ENCODE assay signal across 19 cellular contexts in genomic region chr3:188720636-188721035, GRCh38.
DNase-seq lines count a peak whose midpoint lies in the region; ATAC-seq and TF ChIP-seq lines count a peak whose summit lies in the region.
"Had no signal": no experiment of that assay in that cellular context is flagged by ENCODE, and none has a peak within 500 bp of the region (broad histone marks: within the 10 kb centered on the region; RNA-seq: fewer than 3 reads in every experiment).

No MANE protein-coding gene starts in this region.

- CTCF ChIA-PET in RWPE1 (lab: Yijun Ruan, JAX) = no interaction called here

- POLR2A ChIA-PET in RWPE1 (lab: Yijun Ruan, JAX; ENCODE audit: low non-redundant PET) = no interaction called here

- ATAC-seq in activated naive CD4-positive, alpha-beta T cell treated with anti-CD3 and anti-CD28 coated beads, Interleukin-2, amount 50 U/mL, for 72 hours = peak; percentile 70 to 73
- ATAC-seq in stimulated activated naive CD8-positive, alpha-beta T cell treated with anti-CD3 and anti-CD28 coated beads, Interleukin-15, Interleukin-2, amounts not matched to agents 100 U/mL and 50 U/mL, for 24 hours = peak; percentile 91
- ATAC-seq: GM12878, left ventricle myocardium superior, natural killer cell, T-helper 17 cell had no signal

- TF ChIP-seq CTCF in RWPE1 (conservative IDR thresholded peaks at IDR 0.05; ENCODE audit: low read depth) = no peak
- TF ChIP-seq CTCF in fibroblast of pulmonary artery (IDR thresholded peaks at IDR 0.05; ENCODE audit: low read length, missing control alignments) = no peak

- no peak overlapping the region for H3K4me3 ChIP-seq in fibroblast of pulmonary artery (replicated peaks; ENCODE audit: low read depth, low read length)
- H3K4me3 ChIP-seq: GM12878, PC-9 had no signal

- no peak overlapping the region for H3K27ac Mint-ChIP-seq in activated naive CD4-positive, alpha-beta T cell treated with anti-CD3 and anti-CD28 coated beads, Interleukin-2, amount 50 U/mL, for 72 hours
- H3K27ac Mint-ChIP-seq: natural killer cell, T-helper 17 cell had no signal

- peaks cover 4 to 6% of the 10 kb centered on the region in 2 donors for H3K36me3 Mint-ChIP-seq in activated naive CD4-positive, alpha-beta T cell treated with anti-CD3 and anti-CD28 coated beads, Interleukin-2, amount 50 U/mL, for 72 hours
- H3K36me3 Mint-ChIP-seq: natural killer cell had no signal

- H3K27ac ChIP-seq in RWPE1 = no peak overlapping the region
- H3K27ac ChIP-seq: PC-9 had no signal

- H3K9me3 Mint-ChIP-seq in activated naive CD4-positive, alpha-beta T cell treated with anti-CD3 and anti-CD28 coated beads, Interleukin-2, amount 50 U/mL, for 72 hours = no peaks in the 10 kb centered on the region
- H3K9me3 Mint-ChIP-seq: natural killer cell had no signal

- no peak for DNase-seq in activated naive CD4-positive, alpha-beta T cell treated with anti-CD3 and anti-CD28 coated beads, Interleukin-2, amount 50 U/mL, for 72 hours (ENCODE audit: low spot score in 2 of 2)
- DNase-seq in activated naive CD4-positive, alpha-beta T cell treated with Interleukin-2 at 50 U/mL for 16 hours = no peak
- DNase-seq in RWPE1 (ENCODE audit: low spot score) = peak; percentile 26
- peak; percentile 27 for DNase-seq in fibroblast of pulmonary artery (ENCODE audit: low read depth)
- DNase-seq in stimulated activated naive CD8-positive, alpha-beta T cell treated with anti-CD3 and anti-CD28 coated beads, Interleukin-15, Interleukin-2, amounts not matched to agents 100 U/mL and 50 U/mL, for 24 hours = no peak
- DNase-seq in DMS53 treated with DMSO at 0.1 percent for 48 hours (lab: John Stamatoyannopoulos, UW; ENCODE audit: unreplicated experiment) = no peak
- DNase-seq in HPDE6-E6E7 (ENCODE audit: extremely low spot score) = no peak
- DNase-seq in RPMI8226 = no peak
- DNase-seq: activated CD4-positive, alpha-beta T cell treated with anti-CD3 and anti-CD28 coated beads, Interleukin-2, amount 50 U/mL, for 1 hour; activated gamma-delta T cell treated with Interleukin-2 at 50 U/mL for 16 hours; central memory CD4-positive, alpha-beta T cell; hippocampal formation; left ventricle myocardium superior; natural killer cell; NCI-H1105 treated with DMSO at 0.1 percent for 48 hours; PC-9; T-helper 17 cell; trophoblast cell had no signal

Comparison
In these comparisons a context has a peak if more than half of its experiments do, and no peak if none do; other contexts are left out.
1. DNase-seq: peak in RWPE1 (single experiment) and fibroblast of pulmonary artery (single experiment); none in activated naive CD4-positive, alpha-beta T cell treated with anti-CD3 and anti-CD28 coated beads, Interleukin-2, amount 50 U/mL, for 72 hours (0 of 2), activated naive CD4-positive, alpha-beta T cell treated with Interleukin-2 at 50 U/mL for 16 hours (single experiment), stimulated activated naive CD8-positive, alpha-beta T cell treated with anti-CD3 and anti-CD28 coated beads, Interleukin-15, Interleukin-2, amounts not matched to agents 100 U/mL and 50 U/mL, for 24 hours (single experiment), DMS53 treated with DMSO at 0.1 percent for 48 hours (single experiment), HPDE6-E6E7 (single experiment) and RPMI8226 (single experiment).